ENCODE assay signal across 10 cellular contexts in the genomic region with DNA sequence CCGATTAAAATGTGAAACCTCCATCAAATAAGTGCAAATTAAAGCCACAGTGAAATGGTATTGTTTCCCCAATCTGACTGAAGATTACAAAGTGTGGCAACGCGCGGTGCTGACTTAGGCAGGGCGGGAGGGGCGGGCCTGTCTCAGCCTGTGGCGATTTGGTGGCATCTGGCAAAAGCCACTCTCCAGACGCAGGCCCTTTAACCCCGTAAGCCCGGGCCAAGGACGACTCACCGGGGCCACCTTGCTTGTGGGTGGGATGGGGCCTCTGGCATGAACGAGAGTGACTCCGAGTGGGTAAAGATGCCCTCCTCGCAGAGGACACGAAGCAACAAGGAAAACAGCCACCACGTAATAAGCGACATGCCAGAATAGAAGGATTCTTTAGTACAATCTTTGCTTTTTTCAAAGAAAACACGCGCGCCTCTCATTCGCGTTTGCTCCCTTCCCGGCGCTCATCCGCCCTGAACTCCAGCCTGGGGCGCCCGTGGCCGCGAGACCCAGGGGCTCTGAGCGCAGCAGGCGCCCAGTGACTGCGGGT.
DNase-seq lines count a peak whose midpoint lies in the region; ATAC-seq, FAIRE-seq and TF ChIP-seq lines count a peak whose summit lies in the region.
"Had no signal": no experiment of that assay in that cellular context is flagged by ENCODE, and none has a peak within 500 bp of the region (broad histone marks: within the 10 kb centered on the region; RNA-seq: fewer than 3 reads in every experiment).

No MANE protein-coding gene starts in this region.

- no peak overlapping the region for H3K9ac ChIP-seq in iPS-20b (ENCODE audit: low read depth, low read length)

- H3K27ac Mint-ChIP-seq in activated T-cell treated with anti-CD3 and anti-CD28 coated beads, Interleukin-2, amount 50 U/mL, for 24 hours: no peak overlapping the region
- no peak overlapping the region for H3K27ac Mint-ChIP-seq in stimulated activated naive CD8-positive, alpha-beta T cell treated with anti-CD3 and anti-CD28 coated beads, Interleukin-15, amount 100 ng/mL, for 72 hours
- H3K27ac Mint-ChIP-seq: CD14-positive monocyte had no signal

- H3K27ac ChIP-seq in VCaP (peak overlapping the region; percentile 99), iPS-20b (ENCODE audit: low read length) (no peak overlapping the region)

- no peaks in the 10 kb centered on the region; the same call in 1 of the 2 replicates for H3K9me3 ChIP-seq in iPS-20b (ENCODE audit: insufficient read depth, low read depth, low read length)

- DNase-seq in activated T-cell treated with anti-CD3 and anti-CD28 coated beads, Interleukin-2, amount 50 U/mL, for 24 hours: no peak
- no peak for DNase-seq in activated T-cell treated with anti-CD3 and anti-CD28 coated beads, Interleukin-2, amount 50 U/mL, for 1 hour
- DNase-seq in stimulated activated naive CD8-positive, alpha-beta T cell treated with anti-CD3 and anti-CD28 coated beads, Interleukin-15, amount 100 ng/mL, for 72 hours: no peak
- no peak for DNase-seq in D721Med (ENCODE audit: insufficient read length, low spot score)
- DNase-seq: NCI-H1092 had no signal

- peaks cover 33% of the 10 kb centered on the region for H3K27me3 Mint-ChIP-seq in activated T-cell treated with anti-CD3 and anti-CD28 coated beads, Interleukin-2, amount 50 U/mL, for 24 hours
- H3K27me3 Mint-ChIP-seq in stimulated activated naive CD8-positive, alpha-beta T cell treated with anti-CD3 and anti-CD28 coated beads, Interleukin-15, amount 100 ng/mL, for 72 hours: peaks cover 47% of the 10 kb centered on the region

- H3K4me3 Mint-ChIP-seq in activated T-cell treated with anti-CD3 and anti-CD28 coated beads, Interleukin-2, amount 50 U/mL, for 24 hours: peak overlapping the region; percentile 51
- H3K4me3 Mint-ChIP-seq in stimulated activated naive CD8-positive, alpha-beta T cell treated with anti-CD3 and anti-CD28 coated beads, Interleukin-15, amount 100 ng/mL, for 72 hours: peak overlapping the region; percentile 53 to 91

- no peak for FAIRE-seq in D721Med (lab: Jason Lieb, UNC)

- H3K9me3 Mint-ChIP-seq in activated T-cell treated with anti-CD3 and anti-CD28 coated beads, Interleukin-2, amount 50 U/mL, for 24 hours: peaks cover 8% of the 10 kb centered on the region
- H3K9me3 Mint-ChIP-seq in stimulated activated naive CD8-positive, alpha-beta T cell treated with anti-CD3 and anti-CD28 coated beads, Interleukin-15, amount 100 ng/mL, for 72 hours: peaks cover 5 to 10% of the 10 kb centered on the region in 2 donors

- peaks cover 61% of the 10 kb centered on the region for H3K27me3 ChIP-seq in iPS-20b (ENCODE audit: insufficient read depth, low read length)

- ATAC-seq in stimulated activated naive CD8-positive, alpha-beta T cell treated with anti-CD3 and anti-CD28 coated beads, Interleukin-15, amount 100 ng/mL, for 72 hours: no peak
- ATAC-seq in HG03139 (IDR thresholded peaks at IDR 0.05; ENCODE audit: unreplicated experiment) (no peak), HG03571 (IDR thresholded peaks at IDR 0.05; ENCODE audit: unreplicated experiment) (no peak)

- H3K4me1 Mint-ChIP-seq in activated T-cell treated with anti-CD3 and anti-CD28 coated beads, Interleukin-2, amount 50 U/mL, for 24 hours (ENCODE audit: low read depth): peaks cover 6% of the 10 kb centered on the region
- no peaks in the 10 kb centered on the region for H3K4me1 Mint-ChIP-seq in stimulated activated naive CD8-positive, alpha-beta T cell treated with anti-CD3 and anti-CD28 coated beads, Interleukin-15, amount 100 ng/mL, for 72 hours

- no peak for TF ChIP-seq CTCF in VCaP (conservative IDR thresholded peaks at IDR 0.05)
- no peak for TF ChIP-seq CTCF in D721Med (IDR thresholded peaks at IDR 0.05; ENCODE audit: insufficient read depth, missing control alignments)

- H3K36me3 Mint-ChIP-seq in activated T-cell treated with anti-CD3 and anti-CD28 coated beads, Interleukin-2, amount 50 U/mL, for 24 hours (ENCODE audit: low read depth): peaks cover 2% of the 10 kb centered on the region

- H3K4me3 ChIP-seq in iPS-20b (ENCODE audit: low read length): peak overlapping the region; percentile 63; the same call in 1 of the 2 replicates

- H3K36me3 ChIP-seq in iPS-20b (ENCODE audit: insufficient read depth, low read depth, low read length): no peaks in the 10 kb centered on the region

- H3K4me1 ChIP-seq in iPS-20b (ENCODE audit: insufficient read depth, low read length): no peaks in the 10 kb centered on the region; the same call in 1 of the 2 replicates
